10 cellular contexts compared by ENCODE assay signal in genomic region chr6:7166410-7167293, GRCh38. TPM values are rescaled to one million over a fixed set of nuclear protein-coding genes. Genes with fewer than 3 reads are reported as not detected.
A peak's percentile ranks its signal among the peaks of the same experiment; 100 is the strongest.
DNase-seq lines count a peak whose midpoint lies in the region; ATAC-seq, FAIRE-seq and TF ChIP-seq lines count a peak whose summit lies in the region.
"Had no signal": no experiment of that assay in that cellular context is flagged by ENCODE, and none has a peak within 500 bp of the region (broad histone marks: within the 10 kb centered on the region; RNA-seq: fewer than 3 reads in every experiment).

No MANE protein-coding gene starts in this region.

- TF ChIP-seq CTCF in right atrium auricular region (IDR thresholded peaks at IDR 0.05) = no peak
- no peak for TF ChIP-seq CTCF in lung (IDR thresholded peaks at IDR 0.05; ENCODE audit: control extremely low read depth, extremely low read depth)

- H3K27me3 ChIP-seq in right atrium auricular region = no peaks in the 10 kb centered on the region
- H3K27me3 ChIP-seq in lung (ENCODE audit: control insufficient read depth, insufficient read depth) = no peaks in the 10 kb centered on the region
- no peaks in the 10 kb centered on the region for H3K27me3 ChIP-seq in small intestine (ENCODE audit: control insufficient read depth in 2 of 2, insufficient read depth in 2 of 2, low read length in 2 of 2)

- intact Hi-C loops in cardiac septum (cut with DNase I) = no loop called here

- peak overlapping the region; percentile 22 to 40 for H3K27ac ChIP-seq in right atrium auricular region
- peak overlapping the region in 1 of 2 donors; percentile 86 for H3K27ac ChIP-seq in lung (ENCODE audit: low read depth in 1 of 2, low read length in 1 of 2)
- peak overlapping the region in 1 of 2 donors; percentile 72 for H3K27ac ChIP-seq in small intestine (ENCODE audit: low read depth in 1 of 2, low read length in 1 of 2)

- H3K36me3 ChIP-seq in right atrium auricular region (no peaks in the 10 kb centered on the region), lung (ENCODE audit: control insufficient read depth in 2 of 2, insufficient read depth in 2 of 2, low read length in 2 of 2) (no peaks in the 10 kb centered on the region), small intestine (ENCODE audit: control insufficient read depth in 2 of 2, insufficient read depth in 2 of 2, low read length in 2 of 2) (no peaks in the 10 kb centered on the region)

- peak; percentile 54 for ATAC-seq in lung (ENCODE audit: insufficient read depth, low FRiP score)
- no peak for ATAC-seq in GM21723 (IDR thresholded peaks at IDR 0.05; ENCODE audit: unreplicated experiment)
- ATAC-seq: activated CD4-positive, alpha-beta T cell treated with anti-CD3 and anti-CD28 coated beads for 36 hours had no signal

- H3K4me1 ChIP-seq in right atrium auricular region (peaks cover 0 to 79% of the 10 kb centered on the region in 2 donors), lung (ENCODE audit: control insufficient read depth in 2 of 2, insufficient read depth in 2 of 2, low read length in 2 of 2) (peaks cover 35 to 41% of the 10 kb centered on the region in 2 donors), small intestine (ENCODE audit: control insufficient read depth in 2 of 2, insufficient read depth in 1 of 2, low read depth in 1 of 2, low read length in 1 of 2) (peaks cover 37 to 50% of the 10 kb centered on the region in 2 donors)

- FAIRE-seq in small intestine (lab: Jason Lieb, UNC) = no peak

- no peak overlapping the region for H3K4me3 ChIP-seq in right atrium auricular region
- H3K4me3 ChIP-seq in lung = no peak overlapping the region
- no peak overlapping the region for H3K4me3 ChIP-seq in small intestine (ENCODE audit: low read depth in 1 of 2, low read length in 2 of 2)

- DNase-seq in right atrium auricular region (ENCODE audit: low spot score) = peak; percentile 58
- DNase-seq in cardiac septum (ENCODE audit: low spot score) = no peak
- peak; percentile 55 for DNase-seq in astrocyte of the hippocampus (ENCODE audit: low read depth, low spot score)
- no peak for DNase-seq in lung (ENCODE audit: low spot score)
- no peak for DNase-seq in UCSD-AML1 (lab: John Stamatoyannopoulos, UW; ENCODE audit: unreplicated experiment)
- no peak for DNase-seq in ureter (ENCODE audit: low spot score)
- DNase-seq in small intestine = no peak
- DNase-seq: activated CD4-positive, alpha-beta T cell treated with anti-CD3 and anti-CD28 coated beads for 36 hours; NCI-H774 had no signal

- H3K9me3 ChIP-seq in right atrium auricular region = no peaks in the 10 kb centered on the region
- H3K9me3 ChIP-seq in lung (ENCODE audit: control insufficient read depth in 2 of 2, insufficient read depth in 1 of 2, low read length in 1 of 2) = no peaks in the 10 kb centered on the region
- H3K9me3 ChIP-seq in small intestine (ENCODE audit: control insufficient read depth, low read depth) = no peaks in the 10 kb centered on the region

- WGBS in lung, 2 donors = 27 to 54% methylated on average over 19 of the region's 19 CpGs
- 25 to 49% (median 46%) methylated on average over 19 of the region's 19 CpGs for whole genome bisulfite sequencing in small intestine, 3 donors

RNA-seq across cellular contexts. Expression of gene RREB1, which starts 58.9 kb away (rescaled TPM):
- 10 to 100 TPM; 25.5 to 30.3 TPM for total RNA-seq in right atrium auricular region
- total RNA-seq in cardiac septum = 27.8 TPM
- total RNA-seq in lung = 10 to 100 TPM; 50.7 to 54.7 TPM
- polyA plus RNA-seq in lung = 10 to 100 TPM in 1 of 2 donors, 1 to 10 TPM in 1; 8.9 to 11.5 TPM
- 74.6 TPM for total RNA-seq in ureter
- 10 to 100 TPM in 2 of 3 donors, 1 to 10 TPM in 1; 6.5 to 12.7 (median 10.3) TPM for polyA plus RNA-seq in small intestine

Comparison
In these comparisons a context has a peak if more than half of its experiments do, and no peak if none do; other contexts are left out.
1. DNase-seq: peak in right atrium auricular region (single experiment) and astrocyte of the hippocampus (single experiment); none in cardiac septum (single experiment), lung (single experiment), UCSD-AML1 (single experiment), ureter (single experiment) and small intestine (single experiment).